22 cellular contexts compared by ENCODE assay signal in the genomic region with DNA sequence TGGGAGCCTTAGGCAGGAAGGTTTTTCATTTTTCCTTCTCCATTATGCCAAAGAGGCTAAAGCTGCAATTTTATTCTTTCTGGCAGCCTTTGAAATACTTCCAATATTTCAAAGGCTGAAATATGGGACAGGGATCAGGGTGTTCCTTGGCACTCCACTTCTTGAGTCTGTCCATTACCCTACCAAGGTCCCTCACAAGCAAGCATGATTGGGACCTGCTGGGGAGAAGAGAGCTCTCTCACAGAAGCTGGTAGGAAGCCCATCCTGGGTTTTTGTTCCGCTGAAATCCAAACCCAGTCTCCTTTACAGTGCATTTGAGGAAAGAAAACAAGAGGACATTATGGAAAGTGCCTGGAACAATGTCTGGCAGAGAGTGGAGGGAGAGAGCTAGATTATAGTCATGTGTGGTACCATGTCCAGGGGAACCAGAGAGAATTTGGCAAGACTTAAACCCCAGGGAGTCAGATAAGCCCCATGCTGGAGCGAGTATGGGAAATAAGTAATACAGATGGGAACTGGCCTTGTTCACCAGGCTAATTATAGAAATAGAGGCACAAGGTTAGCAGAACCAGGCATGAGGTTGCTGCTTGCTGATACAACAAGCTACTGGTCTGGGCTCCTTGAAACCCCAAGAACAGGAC.
A peak's percentile ranks its signal among the peaks of the same experiment; 100 is the strongest.
DNase-seq lines count a peak whose midpoint lies in the region; ATAC-seq and TF ChIP-seq lines count a peak whose summit lies in the region.
"Had no signal": no experiment of that assay in that cellular context is flagged by ENCODE, and none has a peak within 500 bp of the region (broad histone marks: within the 10 kb centered on the region; RNA-seq: fewer than 3 reads in every experiment).

No MANE protein-coding gene starts in this region.

- no peaks in the 10 kb centered on the region for H3K9me3 ChIP-seq in heart left ventricle
- H3K9me3 ChIP-seq: BLaER1 had no signal

- no peaks in the 10 kb centered on the region for H3K36me3 ChIP-seq in heart left ventricle
- H3K36me3 ChIP-seq: BLaER1 had no signal

- DNase-seq in DMS 273 (lab: John Stamatoyannopoulos, UW; ENCODE audit: unreplicated experiment) (peak; percentile 19), DMS 273 treated with DMSO at 0.1 percent for 48 hours (lab: John Stamatoyannopoulos, UW) (no peak), heart left ventricle (no peak), cardiac septum (ENCODE audit: low spot score) (no peak), left cardiac atrium (no peak), NCI-H2196 treated with DMSO at 0.1 percent for 48 hours (lab: John Stamatoyannopoulos, UW; ENCODE audit: unreplicated experiment) (no peak), posterior cingulate gyrus (no peak)
- no peak for DNase-seq in stimulated activated CD4-positive, alpha-beta T cell treated with anti-CD3 and anti-CD28 coated beads, Interleukin-12 subunit alpha, Interleukin-12 subunit beta, amount 100 ng/mL, for 4 hours
- DNase-seq: Calu3; CD4-positive, CD25-positive, alpha-beta regulatory T cell; COR-L47; DMS79; EL; GDM1; GM23248; H7; HCEC 1CT; HFFc6 had no signal

- TF ChIP-seq POLR2A in heart left ventricle (IDR thresholded peaks at IDR 0.05) = no peak

- no peak overlapping the region for H3K27ac ChIP-seq in heart left ventricle
- H3K27ac ChIP-seq: 22Rv1, BLaER1, C4-2B, GM23248 had no signal

- intact Hi-C loops in heart left ventricle (cut with DNase I) = no loop called here
- intact Hi-C loops in cardiac septum (cut with DNase I) = no loop called here
- intact Hi-C loops in left cardiac atrium (cut with DNase I) = no loop called here
- intact Hi-C loops in posterior cingulate gyrus (cut with DNase I) = no loop called here

- 53 to 59% (median 58%) methylated on average over 2 of the region's 2 CpGs for WGBS in heart left ventricle, 4 donors

- no peak for TF ChIP-seq CTCF in heart left ventricle (IDR thresholded peaks at IDR 0.05)

- peak; percentile 34 to 56 (median 52) for ATAC-seq in heart left ventricle
- ATAC-seq in left cardiac atrium = peak; percentile 73 to 82
- ATAC-seq: GM12878 had no signal

- peaks cover 0 to 7% (median 0%) of the 10 kb centered on the region in 12 donors for H3K4me1 ChIP-seq in heart left ventricle
- H3K4me1 ChIP-seq: BLaER1 had no signal

- H3K4me3 ChIP-seq in heart left ventricle = no peak overlapping the region
- H3K4me3 ChIP-seq: BLaER1, GM12878, GM23248 had no signal

- H3K27me3 ChIP-seq in heart left ventricle = peaks cover 0 to 16% (median 0%) of the 10 kb centered on the region in 9 donors
- H3K27me3 ChIP-seq: BLaER1 had no signal
